17 cellular contexts compared by ENCODE assay signal in the genomic region with DNA sequence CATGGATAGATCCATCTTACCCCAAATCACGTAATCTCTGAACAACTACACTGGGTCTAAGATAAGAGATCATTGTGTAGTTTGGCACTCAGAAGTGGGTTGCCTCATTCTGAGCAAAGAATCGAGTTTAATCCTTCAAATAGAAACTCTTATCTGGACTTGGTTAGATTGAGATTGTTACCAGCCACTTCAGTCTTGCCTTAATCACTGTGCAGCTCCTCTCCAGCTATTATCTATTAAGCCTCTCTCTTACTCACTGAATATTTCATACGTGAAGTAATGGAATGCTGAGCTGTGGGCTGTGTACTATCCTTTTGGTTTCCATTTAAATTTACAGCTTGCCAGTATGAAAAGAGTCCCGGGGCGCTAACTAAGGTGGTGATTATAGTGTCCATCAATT.
DNase-seq lines count a peak whose midpoint lies in the region; ATAC-seq and TF ChIP-seq lines count a peak whose summit lies in the region.
"Had no signal": no experiment of that assay in that cellular context is flagged by ENCODE, and none has a peak within 500 bp of the region (broad histone marks: within the 10 kb centered on the region; RNA-seq: fewer than 3 reads in every experiment).

No MANE protein-coding gene starts in this region.

- H3K36me3 ChIP-seq in left ventricle myocardium inferior (no peaks in the 10 kb centered on the region), stomach (no peaks in the 10 kb centered on the region)

- H3K27ac ChIP-seq in left ventricle myocardium inferior (replicated peaks) = no peak overlapping the region
- H3K27ac ChIP-seq in stomach = no peak overlapping the region
- H3K27ac ChIP-seq: parathyroid adenoma had no signal

- H3K9me3 ChIP-seq in left ventricle myocardium inferior (replicated peaks) (peaks cover 11% of the 10 kb centered on the region), stomach (no peaks in the 10 kb centered on the region)

- ATAC-seq in GM19023 (IDR thresholded peaks at IDR 0.05; ENCODE audit: unreplicated experiment) = no peak
- ATAC-seq: WTC11 had no signal

- intact Hi-C loops in left ventricle myocardium inferior (cut with micrococcal nuclease) (no loop called here), stomach (cut with DNase I; ENCODE audit: low total_unique reads) (no loop called here), head of caudate nucleus (cut with DNase I) (no loop called here)

- TF ChIP-seq CTCF in left ventricle myocardium inferior (IDR thresholded peaks at IDR 0.05; ENCODE audit: borderline replicate concordance) (no peak), stomach (IDR thresholded peaks at IDR 0.05) (no peak)

- no peak for TF ChIP-seq POLR2A in stomach (IDR thresholded peaks at IDR 0.05)

- H3K4me1 ChIP-seq in left ventricle myocardium inferior = peaks cover 15% of the 10 kb centered on the region
- H3K4me1 ChIP-seq in stomach = no peaks in the 10 kb centered on the region
- H3K4me1 ChIP-seq: parathyroid adenoma had no signal

- no peak for TF ChIP-seq EP300 in stomach (IDR thresholded peaks at IDR 0.05)

- H3K27me3 ChIP-seq in left ventricle myocardium inferior (ENCODE audit: low read depth) = no peaks in the 10 kb centered on the region
- H3K27me3 ChIP-seq in stomach = no peaks in the 10 kb centered on the region

- DNase-seq in GM03348 (ENCODE audit: low spot score) = peak; percentile 76
- DNase-seq in astrocyte of the hippocampus (ENCODE audit: low read depth, low spot score) = peak; percentile 60
- DNase-seq in left ventricle myocardium inferior = no peak
- no peak for DNase-seq in skeletal muscle cell (ENCODE audit: low read depth)
- no peak for DNase-seq in NCI-H2196 (lab: John Stamatoyannopoulos, UW; ENCODE audit: unreplicated experiment)
- DNase-seq in stomach = no peak
- DNase-seq in head of caudate nucleus = no peak
- DNase-seq: activated CD8-positive, alpha-beta memory T cell treated with anti-CD3 and anti-CD28 coated beads, Interleukin-2, amount 50 U/mL, for 4 hours; activated naive CD8-positive, alpha-beta T cell treated with anti-CD3 and anti-CD28 coated beads, Interleukin-2, amount 10 ng/mL, durations not matched to agents 7 days and 5 days; COR-L47; dermis blood vessel endothelial cell; NCI-H146; stimulated activated CD4-positive, alpha-beta T cell treated with anti-CD3 and anti-CD28 coated beads, Interleukin-4, amount 100 ng/mL, for 1 hour; stimulated activated naive CD4-positive, alpha-beta T cell had no signal

- WGBS in stomach, 5 donors = 41 to 56% (median 42%) methylated on average over 5 of the region's 5 CpGs

- H3K4me3 ChIP-seq in left ventricle myocardium inferior (peak overlapping the region; percentile 28), skeletal muscle cell (ENCODE audit: low read depth, low read length) (peak overlapping the region; percentile 15), stomach (no peak overlapping the region)

Comparison
In these comparisons a context has a peak if more than half of its experiments do, and no peak if none do; other contexts are left out.
1. DNase-seq: peak in GM03348 (single experiment) and astrocyte of the hippocampus (single experiment); none in left ventricle myocardium inferior (single experiment), skeletal muscle cell (single experiment), NCI-H2196 (single experiment), stomach (single experiment) and head of caudate nucleus (0 of 42).
2. H3K4me3 ChIP-seq: peak in left ventricle myocardium inferior (single experiment) and skeletal muscle cell (single experiment); none in stomach (0 of 4).